In the genomic region with DNA sequence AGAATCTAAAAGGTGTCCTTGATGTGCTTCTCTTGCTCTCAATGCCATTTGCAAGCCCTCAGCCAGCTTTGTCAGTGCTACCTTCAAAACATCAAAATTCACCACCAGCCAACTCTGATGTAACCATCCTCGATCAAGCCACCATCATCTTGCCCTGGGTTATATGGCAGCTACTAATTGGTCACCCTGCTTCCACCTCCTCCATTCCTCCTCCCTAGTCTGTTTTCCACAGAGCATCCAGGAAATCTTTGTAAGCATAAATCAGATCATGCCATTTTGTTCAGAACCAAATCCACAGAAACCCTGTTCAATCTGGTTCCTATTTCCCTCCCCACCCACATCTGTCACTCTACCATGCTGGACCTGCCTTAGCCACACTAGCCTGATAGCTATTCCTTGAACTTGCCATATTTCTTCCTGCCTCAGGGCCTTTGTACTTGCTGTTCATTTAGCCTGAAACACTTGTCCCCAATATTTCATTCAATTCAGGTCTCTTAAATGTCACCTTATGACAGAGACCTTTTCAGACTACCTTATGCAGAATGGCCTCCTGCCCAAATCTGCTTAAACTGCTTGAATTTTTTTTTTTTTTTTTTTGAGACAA, we compare ENCODE assay signal across 2 cellular contexts.
TF ChIP-seq lines count a peak whose summit lies in the region.

No MANE protein-coding gene starts in this region.

TF ChIP-seq in HEK293, 187 proteins besides CTCF, POLR2A, EP300 and RAD21:
- TF ChIP-seq, protein P1, sequence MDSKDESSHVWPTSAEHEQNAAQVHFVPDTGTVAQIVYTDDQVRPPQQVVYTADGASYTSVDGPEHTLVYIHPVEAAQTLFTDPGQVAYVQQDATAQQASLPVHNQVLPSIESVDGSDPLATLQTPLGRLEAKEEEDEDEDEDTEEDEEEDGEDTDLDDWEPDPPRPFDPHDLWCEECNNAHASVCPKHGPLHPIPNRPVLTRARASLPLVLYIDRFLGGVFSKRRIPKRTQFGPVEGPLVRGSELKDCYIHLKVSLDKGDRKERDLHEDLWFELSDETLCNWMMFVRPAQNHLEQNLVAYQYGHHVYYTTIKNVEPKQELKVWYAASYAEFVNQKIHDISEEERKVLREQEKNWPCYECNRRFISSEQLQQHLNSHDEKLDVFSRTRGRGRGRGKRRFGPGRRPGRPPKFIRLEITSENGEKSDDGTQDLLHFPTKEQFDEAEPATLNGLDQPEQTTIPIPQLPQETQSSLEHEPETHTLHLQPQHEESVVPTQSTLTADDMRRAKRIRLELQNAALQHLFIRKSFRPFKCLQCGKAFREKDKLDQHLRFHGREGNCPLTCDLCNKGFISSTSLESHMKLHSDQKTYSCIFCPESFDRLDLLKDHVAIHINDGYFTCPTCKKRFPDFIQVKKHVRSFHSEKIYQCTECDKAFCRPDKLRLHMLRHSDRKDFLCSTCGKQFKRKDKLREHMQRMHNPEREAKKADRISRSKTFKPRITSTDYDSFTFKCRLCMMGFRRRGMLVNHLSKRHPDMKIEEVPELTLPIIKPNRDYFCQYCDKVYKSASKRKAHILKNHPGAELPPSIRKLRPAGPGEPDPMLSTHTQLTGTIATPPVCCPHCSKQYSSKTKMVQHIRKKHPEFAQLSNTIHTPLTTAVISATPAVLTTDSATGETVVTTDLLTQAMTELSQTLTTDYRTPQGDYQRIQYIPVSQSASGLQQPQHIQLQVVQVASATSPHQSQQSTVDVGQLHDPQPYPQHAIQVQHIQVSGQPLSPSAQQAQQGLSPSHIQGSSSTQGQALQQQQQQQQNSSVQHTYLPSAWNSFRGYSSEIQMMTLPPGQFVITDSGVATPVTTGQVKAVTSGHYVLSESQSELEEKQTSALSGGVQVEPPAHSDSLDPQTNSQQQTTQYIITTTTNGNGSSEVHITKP (tag by site-specific recombination; IDR thresholded peaks at IDR 0.05), result 0 out of 2 replicates have a peak, but pooled peaks have one; percentile 40
- no peak for TF ChIP-seq ZNF501 (tag by site-specific recombination; IDR thresholded peaks at IDR 0.05)
- TF ChIP-seq ZNF510 (tag by site-specific recombination; IDR thresholded peaks at IDR 0.05; ENCODE audit: insufficient replicate concordance), result no peak
- TF ChIP-seq ZNF623 (tag by site-specific recombination; IDR thresholded peaks at IDR 0.05), result peak; percentile 88
- no peak for TF ChIP-seq ZNF23 (tag by site-specific recombination; IDR thresholded peaks at IDR 0.05; ENCODE audit: borderline replicate concordance)
TF ChIP-seq in HEK293: peak in this region for 2.

TF ChIP-seq in K562, 482 proteins besides CTCF, POLR2A, EP300 and RAD21:
- peak in 1 of 2 experiments; percentile 17; a peak in 1 of 4 replicates for TF ChIP-seq KDM1A (IDR thresholded peaks at IDR 0.05)
- TF ChIP-seq SRSF3 (IDR thresholded peaks at IDR 0.05; ENCODE audit: insufficient read depth, low read length), result no peak
- TF ChIP-seq BCOR (IDR thresholded peaks at IDR 0.05), result peak; percentile 59
